In genomic region chr1:10614377-10615225, GRCh38 we compare ENCODE assay signal across 14 cellular contexts.
"Had no signal": no experiment of that assay in that cellular context is flagged by ENCODE, and none has a peak within 500 bp of the region (broad histone marks: within the 10 kb centered on the region; RNA-seq: fewer than 3 reads in every experiment).

No MANE protein-coding gene starts in this region.

- H3K36me3 Mint-ChIP-seq: activated naive CD4-positive, alpha-beta T cell treated with anti-CD3 and anti-CD28 coated beads, Interleukin-2, amount 50 U/mL, for 72 hours; natural killer cell treated with Interleukin-12 subunit alpha and Interleukin-12 subunit beta and Interleukin-15 and Interleukin-18, amount 100 ng/mL, for 72 hours had no signal

- H3K27me3 Mint-ChIP-seq: activated B cell treated with CpG ODN at 0.5 μM for 24 hours; activated CD8-positive, alpha-beta T cell treated with anti-CD3 and anti-CD28 coated beads for 36 hours; natural killer cell treated with Interleukin-12 subunit alpha and Interleukin-12 subunit beta and Interleukin-15 and Interleukin-18, amount 100 ng/mL, for 72 hours had no signal

- H3K9me3 Mint-ChIP-seq: activated B cell treated with CpG ODN at 0.5 μM for 24 hours; activated CD8-positive, alpha-beta T cell treated with anti-CD3 and anti-CD28 coated beads for 36 hours; activated naive CD4-positive, alpha-beta T cell treated with anti-CD3 and anti-CD28 coated beads, Interleukin-2, amount 50 U/mL, for 72 hours; mesothelial cell of epicardium; natural killer cell treated with Interleukin-12 subunit alpha and Interleukin-12 subunit beta and Interleukin-15 and Interleukin-18, amount 100 ng/mL, for 72 hours had no signal

- H3K4me3 Mint-ChIP-seq: activated B cell treated with CpG ODN at 0.5 μM for 24 hours; activated CD8-positive, alpha-beta T cell treated with anti-CD3 and anti-CD28 coated beads for 36 hours; mesothelial cell of epicardium; natural killer cell treated with Interleukin-12 subunit alpha and Interleukin-12 subunit beta and Interleukin-15 and Interleukin-18, amount 100 ng/mL, for 72 hours had no signal

- H3K27ac ChIP-seq: adrenal gland, lower lobe of right lung, thoracic aorta, upper lobe of left lung had no signal

- H3K9me3 ChIP-seq: adrenal gland, lower lobe of right lung, thoracic aorta, upper lobe of left lung had no signal

- H3K4me3 ChIP-seq: adrenal gland, lower lobe of right lung, thoracic aorta, upper lobe of left lung had no signal

- H3K27me3 ChIP-seq: adrenal gland, upper lobe of left lung had no signal

- ATAC-seq: activated CD8-positive, alpha-beta T cell treated with anti-CD3 and anti-CD28 coated beads for 36 hours; activated naive CD4-positive, alpha-beta T cell treated with anti-CD3 and anti-CD28 coated beads, Interleukin-2, amount 50 U/mL, for 72 hours; natural killer cell treated with Interleukin-12 subunit alpha and Interleukin-12 subunit beta and Interleukin-15 and Interleukin-18, amount 100 ng/mL, for 72 hours had no signal

- H3K4me1 Mint-ChIP-seq: mesothelial cell of epicardium had no signal

- DNase-seq: activated B cell treated with CpG ODN at 0.5 μM for 24 hours; activated CD4-positive, alpha-beta T cell treated with anti-CD3 and anti-CD28 coated beads for 48 hours; activated CD8-positive, alpha-beta T cell treated with anti-CD3 and anti-CD28 coated beads for 36 hours; activated gamma-delta T cell; activated T-cell treated with anti-CD3 and anti-CD28 coated beads, Interleukin-2, amount 50 U/mL, for 48 hours; adrenal gland; lower lobe of right lung; stimulated activated CD4-positive, alpha-beta T cell treated with anti-CD3 and anti-CD28 coated beads, Interleukin-12 subunit alpha, Interleukin-12 subunit beta, amount 100 ng/mL, for 4 hours; stimulated activated CD4-positive, alpha-beta T cell treated with anti-CD3 and anti-CD28 coated beads, Interleukin-1b, Interleukin-23, amount 100 ng/mL, for 48 hours had no signal

- H3K4me1 ChIP-seq: lower lobe of right lung, upper lobe of left lung had no signal

- H3K36me3 ChIP-seq: adrenal gland, thoracic aorta had no signal

- H3K27ac Mint-ChIP-seq: activated B cell treated with CpG ODN at 0.5 μM for 24 hours; activated CD8-positive, alpha-beta T cell treated with anti-CD3 and anti-CD28 coated beads for 36 hours; mesothelial cell of epicardium; natural killer cell treated with Interleukin-12 subunit alpha and Interleukin-12 subunit beta and Interleukin-15 and Interleukin-18, amount 100 ng/mL, for 72 hours had no signal
